Comparison of ENCODE assay signal across 1 cellular context in genomic region chr22:37137131-37137530, GRCh38.
TF ChIP-seq lines count a peak whose summit lies in the region.

No MANE protein-coding gene starts in this region.

TF ChIP-seq in K562, 482 proteins besides CTCF, POLR2A, EP300 and RAD21:
- no peak for TF ChIP-seq NFE2L1 (tag; IDR thresholded peaks at IDR 0.05; ENCODE audit: borderline replicate concordance, low read depth)
- TF ChIP-seq NCOA6 (IDR thresholded peaks at IDR 0.05) = no peak
- peak; percentile 73; the same call in 1 of the 2 replicates for TF ChIP-seq ZKSCAN1 (IDR thresholded peaks at IDR 0.05; ENCODE audit: low read depth, low read length)
- no peak for TF ChIP-seq ZNF75A (CRISPR knock-in tag; IDR thresholded peaks at IDR 0.05)
TF ChIP-seq in K562: peak in this region for 1.
